In genomic region chr2:80147690-80148089, GRCh38 we compare ENCODE assay signal across 24 cellular contexts.
"Had no signal": no experiment of that assay in that cellular context is flagged by ENCODE, and none has a peak within 500 bp of the region (broad histone marks: within the 10 kb centered on the region; RNA-seq: fewer than 3 reads in every experiment).

No MANE protein-coding gene starts in this region.

- H3K27me3 ChIP-seq: heart right ventricle, hepatocyte, neural progenitor cell, neutrophil, ovary, right atrium auricular region, right lobe of liver, stomach, testis, tibial artery, upper lobe of right lung had no signal

- H3K4me1 ChIP-seq: heart right ventricle, lower lobe of right lung, right atrium auricular region, right lobe of liver, stomach, testis, tibial artery, upper lobe of right lung had no signal

- H3K36me3 ChIP-seq: heart right ventricle, lower lobe of right lung, neural progenitor cell, neutrophil, ovary, right atrium auricular region, right lobe of liver, stomach, tibial artery, upper lobe of right lung had no signal

- H3K4me3 ChIP-seq: heart right ventricle, hepatocyte, lower lobe of right lung, neural progenitor cell, ovary, right atrium auricular region, right lobe of liver, smooth muscle cell, stomach, testis, tibial artery, upper lobe of right lung had no signal

- DNase-seq: heart right ventricle; islet precursor cell; lower lobe of right lung; mammary epithelial cell; mesenchymal stem cell; naive thymus-derived CD8-positive, alpha-beta T cell; occipital lobe; ovary; right lobe of liver; stimulated activated CD4-positive, alpha-beta T cell treated with anti-CD3 and anti-CD28 coated beads, Interleukin-1b, Interleukin-23, amount 100 ng/mL, for 48 hours; stimulated activated CD4-positive, alpha-beta T cell treated with anti-CD3 and anti-CD28 coated beads, Interleukin-2, amount 100 ng/mL, for 48 hours; stimulated activated CD4-positive, alpha-beta T cell treated with anti-CD3 and anti-CD28 coated beads, Interleukin-4, amount 100 ng/mL, for 4 hours; stimulated activated CD8-positive, alpha-beta memory T cell treated with anti-CD3 and anti-CD28 coated beads, Interleukin-4, amount 100 ng/mL, for 48 hours; stimulated activated naive CD8-positive, alpha-beta T cell treated with anti-CD3 and anti-CD28 coated beads, Interleukin-15, Interleukin-2, amounts not matched to agents 100 U/mL and 50 U/mL, for 24 hours; stomach; testis; tibial artery; trophoblast cell; upper lobe of right lung had no signal

- H3K9me3 ChIP-seq: heart right ventricle, lower lobe of right lung, neutrophil, ovary, right atrium auricular region, right lobe of liver, stomach, testis, tibial artery, upper lobe of right lung had no signal
